Comparison of ENCODE assay signal across 5 cellular contexts in the genomic region with DNA sequence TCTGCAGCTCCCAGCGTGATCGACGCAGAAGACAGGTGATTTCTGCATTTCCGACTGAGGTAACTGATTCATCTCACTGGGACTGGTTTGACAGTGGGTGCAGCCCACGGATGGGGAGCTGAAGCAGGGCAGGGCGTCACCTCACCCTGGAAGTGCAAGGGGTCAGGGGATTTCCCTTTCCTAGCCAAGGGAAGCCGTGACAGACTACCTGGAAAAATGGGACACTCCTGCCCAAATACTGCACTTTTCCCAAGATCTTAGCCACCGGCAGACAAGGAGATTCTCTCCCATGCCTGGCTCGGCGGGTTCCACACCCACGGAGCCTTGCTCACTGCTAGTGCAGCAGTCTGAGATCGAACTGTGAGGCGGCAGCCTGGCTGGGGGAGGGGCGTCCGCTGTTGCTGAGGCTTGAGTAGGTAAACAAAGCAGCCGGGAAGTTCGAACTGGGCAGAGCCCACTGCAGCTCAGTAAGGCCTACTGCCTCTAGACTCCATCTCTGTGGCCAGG. TPM values are rescaled to one million over a fixed set of nuclear protein-coding genes. Genes with fewer than 3 reads are reported as not detected.
"Had no signal": no experiment of that assay in that cellular context is flagged by ENCODE, and none has a peak within 500 bp of the region (broad histone marks: within the 10 kb centered on the region; RNA-seq: fewer than 3 reads in every experiment).

No MANE protein-coding gene starts in this region.

RNA-seq across cellular contexts. Expression of a gene that starts 27.9 kb away (rescaled TPM):
- total RNA-seq: activated CD4-positive, alpha-beta T cell treated with anti-CD3 and anti-CD28 coated beads, Interleukin-2, amount 10 ng/mL, durations not matched to agents 7 days and 5 days; activated naive CD8-positive, alpha-beta T cell treated with anti-CD3 and anti-CD28 coated beads, Interleukin-2, amount 10 ng/mL, durations not matched to agents 7 days and 5 days; ascending aorta; cardiac muscle cell; Peyer's patch had no signal

RNA-seq across cellular contexts. Expression of a gene that starts 45.7 kb away (rescaled TPM):
- total RNA-seq: ascending aorta had no signal
